In genomic region chrX:49922291-49923241, GRCh38 we compare ENCODE assay signal across 8 cellular contexts. TPM values are rescaled to one million over a fixed set of nuclear protein-coding genes. Genes with fewer than 3 reads are reported as not detected.
DNase-seq lines count a peak whose midpoint lies in the region; ATAC-seq and TF ChIP-seq lines count a peak whose summit lies in the region.

Gene CLCN5 (plus strand): TSS chrX:49922596. CDS start chrX:49925299, 2,703 bp downstream.

- no peak for TF ChIP-seq CTCF in HFF-Myc (IDR thresholded peaks at IDR 0.05; ENCODE audit: low read depth, low read length, missing control alignments)
- no peak for TF ChIP-seq CTCF in gastroesophageal sphincter (IDR thresholded peaks at IDR 0.05)

- in situ Hi-C loops in SK-MEL-5 (cut with HindIII; ENCODE audit: low pct_unique_long_range_greater_than_20kb, low sequenced_read_pairs) = no loop called here

- no peaks in the 10 kb centered on the region for H3K27me3 Mint-ChIP-seq in activated naive CD4-positive, alpha-beta T cell treated with anti-CD3 and anti-CD28 coated beads, Interleukin-2, amount 10 ng/mL, durations not matched to agents 7 days and 5 days

- peak; percentile 98 for ATAC-seq in gastroesophageal sphincter

- CTCF ChIA-PET in activated naive CD4-positive, alpha-beta T cell treated with anti-CD3 and anti-CD28 coated beads, Interleukin-2, amount 10 ng/mL, durations not matched to agents 7 days and 5 days (lab: Charles Lee) = interaction anchor here (0.9 to 8.9 kb wide), 4 partner anchors 12 to 84 kb away, joined by 3 to 62 read pairs (median 4); no protein-coding TSS in a partner anchor

- peaks cover 0 to 16% (median 0%) of the 10 kb centered on the region in 3 donors for H3K4me1 ChIP-seq in gastroesophageal sphincter

- H3K4me3 Mint-ChIP-seq in activated naive CD4-positive, alpha-beta T cell treated with anti-CD3 and anti-CD28 coated beads, Interleukin-2, amount 10 ng/mL, durations not matched to agents 7 days and 5 days = peak within 1 kb of the TSS; percentile 74

- H3K4me1 Mint-ChIP-seq in activated naive CD4-positive, alpha-beta T cell treated with anti-CD3 and anti-CD28 coated beads, Interleukin-2, amount 10 ng/mL, durations not matched to agents 7 days and 5 days = peaks cover 15% of the 10 kb centered on the region

- H3K27ac Mint-ChIP-seq in activated naive CD4-positive, alpha-beta T cell treated with anti-CD3 and anti-CD28 coated beads, Interleukin-2, amount 10 ng/mL, durations not matched to agents 7 days and 5 days = peak within 1 kb of the TSS; percentile 73

- H3K4me3 ChIP-seq in HFF-Myc (replicated peaks; ENCODE audit: low read depth, low read length) (peak within 1 kb of the TSS; percentile 64), gastroesophageal sphincter (peak within 1 kb of the TSS; percentile 61 to 73)

- no peaks in the 10 kb centered on the region for H3K27me3 ChIP-seq in gastroesophageal sphincter

- no peaks in the 10 kb centered on the region for H3K9me3 ChIP-seq in gastroesophageal sphincter

- peak; percentile 25 to 32 for TF ChIP-seq POLR2A in gastroesophageal sphincter (IDR thresholded peaks at IDR 0.05)

- no peaks in the 10 kb centered on the region for H3K36me3 ChIP-seq in gastroesophageal sphincter

- no peaks in the 10 kb centered on the region for H3K9me3 Mint-ChIP-seq in activated naive CD4-positive, alpha-beta T cell treated with anti-CD3 and anti-CD28 coated beads, Interleukin-2, amount 10 ng/mL, durations not matched to agents 7 days and 5 days

- TF ChIP-seq EP300 in gastroesophageal sphincter (IDR thresholded peaks at IDR 0.05) = no peak

- peak; percentile 49 for DNase-seq in GM04503 (ENCODE audit: low read depth)
- DNase-seq in HFF-Myc (ENCODE audit: extremely low read depth, low read depth) = peak; percentile 71
- DNase-seq in MV-4-11 (lab: John Stamatoyannopoulos, UW) = peak; percentile 90
- peak; percentile 94 for DNase-seq in SK-MEL-5 (ENCODE audit: low read depth, low spot score)
- DNase-seq in activated naive CD4-positive, alpha-beta T cell treated with anti-CD3 and anti-CD28 coated beads, Interleukin-2, amount 10 ng/mL, durations not matched to agents 7 days and 5 days = peak; percentile 96
- DNase-seq in non-pigmented ciliary epithelial cell (ENCODE audit: low read depth) = peak; percentile 50
- DNase-seq in superior temporal gyrus (ENCODE audit: extremely low spot score) = peak; percentile 88

- peaks cover 11% of the 10 kb centered on the region for H3K36me3 Mint-ChIP-seq in activated naive CD4-positive, alpha-beta T cell treated with anti-CD3 and anti-CD28 coated beads, Interleukin-2, amount 10 ng/mL, durations not matched to agents 7 days and 5 days

- 0 to 23% methylated on average over 1 to 6 of the region's 83 CpGs for WGBS in gastroesophageal sphincter (ENCODE audit: low coverage in 1 of 2), 2 donors

- H3K27ac ChIP-seq in gastroesophageal sphincter = peak within 1 kb of the TSS; percentile 40 to 88 (median 80)

RNA-seq across cellular contexts. Expression of gene CLCN5, which starts in this region (rescaled TPM):
- 25.9 and 26.8 TPM in 2 replicates for total RNA-seq in SK-MEL-5 (2014; rRNA removed; shearing (Covaris generic))
- 17.5 and 17.9 TPM in 2 replicates for polyA plus RNA-seq in SK-MEL-5 (2015; cell fraction: cytosol; rRNA removed)
- polyA plus RNA-seq in SK-MEL-5 (2015; cell fraction: nucleus; rRNA removed) = 22.1 and 24.2 TPM in 2 replicates
- total RNA-seq in gastroesophageal sphincter = 1 to 10 TPM; 3.2 to 5.9 (median 3.8) TPM

Comparison
In these comparisons a context has a peak if more than half of its experiments do, and no peak if none do; other contexts are left out.
1. Peak in every context shown above with its lines: DNase-seq, ATAC-seq, H3K4me3 ChIP-seq and H3K27ac ChIP-seq.